ENCODE assay signal across 20 cellular contexts in the genomic region with DNA sequence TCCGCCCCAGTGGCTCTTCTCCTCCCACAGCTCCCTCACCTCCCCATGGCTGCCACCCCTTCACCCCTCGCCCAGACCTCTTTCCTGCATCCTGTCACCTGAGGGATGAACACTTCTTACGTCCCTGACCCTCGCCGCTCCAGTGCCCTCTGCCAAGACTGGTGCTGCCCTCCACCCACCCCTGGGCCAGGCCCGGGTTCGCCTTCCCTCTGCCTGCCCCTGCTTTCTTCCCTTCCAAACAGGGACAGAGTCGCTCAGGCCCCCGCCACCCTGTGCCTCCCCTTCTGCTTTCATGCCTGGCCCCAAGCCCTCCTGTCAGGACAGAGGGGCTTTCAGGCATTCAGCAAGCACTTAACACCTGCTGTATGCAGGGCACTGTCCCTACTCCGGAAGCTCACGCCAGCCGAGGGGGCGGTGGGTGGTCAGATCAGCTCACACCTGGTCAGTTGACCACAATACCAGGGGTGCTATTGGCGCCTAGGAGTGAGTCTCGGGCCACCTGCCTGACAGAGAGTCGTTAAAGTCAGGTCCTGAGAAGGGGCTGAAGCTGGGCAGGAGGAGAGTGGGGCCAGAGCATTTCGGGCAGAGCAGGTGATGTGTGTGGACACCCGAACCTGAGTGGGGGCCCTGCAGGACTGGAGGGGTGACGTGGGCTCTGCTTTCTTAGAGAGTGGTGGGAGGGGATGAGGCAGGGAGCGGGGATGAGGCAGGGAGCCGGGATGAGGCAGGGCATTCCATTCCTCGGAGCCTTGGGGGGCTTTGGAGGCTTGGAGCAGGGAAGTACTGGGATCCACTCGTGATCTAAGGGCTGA. TPM values are rescaled to one million over a fixed set of nuclear protein-coding genes. Genes with fewer than 3 reads are reported as not detected.
DNase-seq lines count a peak whose midpoint lies in the region; ATAC-seq and TF ChIP-seq lines count a peak whose summit lies in the region.
"Had no signal": no experiment of that assay in that cellular context is flagged by ENCODE, and none has a peak within 500 bp of the region (broad histone marks: within the 10 kb centered on the region; RNA-seq: fewer than 3 reads in every experiment).

No MANE protein-coding gene starts in this region.

- H4K8ac ChIP-seq in neuronal stem cell (ENCODE audit: low read depth, low read length): no peak overlapping the region

- no peak overlapping the region for H3K4me2 ChIP-seq in mammary epithelial cell (ENCODE audit: insufficient read depth, low read depth, low read length)
- H3K4me2 ChIP-seq in neuronal stem cell (ENCODE audit: insufficient read depth, low read length, poor library complexity, severe bottlenecking): no peak overlapping the region

- no peak overlapping the region for H2BK120ac ChIP-seq in neuronal stem cell (ENCODE audit: low read depth, low read length)

- H3K4ac ChIP-seq in neuronal stem cell (ENCODE audit: low read length): peak overlapping the region; percentile 90

- peak overlapping the region; percentile 56 for H3K14ac ChIP-seq in neuronal stem cell (ENCODE audit: low read length)

- H3K9me3 ChIP-seq in mammary epithelial cell (replicated peaks; ENCODE audit: insufficient read depth, low read length) (no peaks in the 10 kb centered on the region), neuronal stem cell (replicated peaks in 1 of 2; ENCODE audit: control insufficient read depth in 2 of 2, insufficient read depth in 1 of 2, low read depth in 1 of 2, low read length in 2 of 2) (no peaks in the 10 kb centered on the region)
- H3K9me3 ChIP-seq: BE2C, Caco-2 had no signal

- TF ChIP-seq CTCF in MCF 10A (IDR thresholded peaks at IDR 0.05; ENCODE audit: unreplicated experiment) (no peak), mammary epithelial cell (conservative IDR thresholded peaks at IDR 0.05 in 1 of 2, IDR thresholded peaks at IDR 0.05 in 1 of 2; ENCODE audit: extremely low read depth in 1 of 2, insufficient read depth in 1 of 2, low read depth in 1 of 2, low read length in 2 of 2) (no peak)

- H3K9me3 Mint-ChIP-seq in MCF 10A (ENCODE audit: unreplicated experiment): no peaks in the 10 kb centered on the region
- no peaks in the 10 kb centered on the region for H3K9me3 Mint-ChIP-seq in effector memory CD8-positive, alpha-beta T cell
- no peaks in the 10 kb centered on the region for H3K9me3 Mint-ChIP-seq in activated T-helper 2 cell treated with anti-CD3 and anti-CD28 coated beads, Interferon-gamma antibody, Interleukin-2, Interleukin-4, amounts not matched to agents 10 μg/mL and 5 μg/mL and 100 μg/mL, durations not matched to agents 14 hours and 24 hours and 36 hours
- H3K9me3 Mint-ChIP-seq: CD4-positive, alpha-beta T cell had no signal

- dilution Hi-C loops in mammary epithelial cell (cut with HindIII; ENCODE audit: low sequenced_read_pairs): no loop called here

- no peak for ATAC-seq in effector memory CD8-positive, alpha-beta T cell (replicated peaks)
- no peak for ATAC-seq in HG02938 (IDR thresholded peaks at IDR 0.05; ENCODE audit: unreplicated experiment)

- no peaks in the 10 kb centered on the region for H4K20me1 ChIP-seq in mammary epithelial cell (ENCODE audit: insufficient read depth, low read length)

- no TSS peak for BruUV-seq in MCF 10A (replicated peaks; lab: Mats Ljungman, UMichigan)
- BruUV-seq in mammary epithelial cell (replicated peaks; lab: Mats Ljungman, UMichigan): no TSS peak

- no peak for DNase-seq in MCF 10A (ENCODE audit: unreplicated experiment)
- no peak for DNase-seq in mammary epithelial cell
- peak; percentile 32 for DNase-seq in H7
- no peak for DNase-seq in effector memory CD8-positive, alpha-beta T cell
- DNase-seq in neuronal stem cell (ENCODE audit: low spot score): no peak
- DNase-seq in NCI-H146 treated with DMSO at 0.1 percent for 48 hours (lab: John Stamatoyannopoulos, UW; ENCODE audit: unreplicated experiment): no peak
- no peak for DNase-seq in activated T-helper 2 cell treated with anti-CD3 and anti-CD28 coated beads, Interferon-gamma antibody, Interleukin-2, Interleukin-4, amounts not matched to agents 10 μg/mL and 5 μg/mL and 100 μg/mL, durations not matched to agents 14 hours and 24 hours and 36 hours (ENCODE audit: low spot score)
- DNase-seq: BE2C; CD4-positive, alpha-beta T cell; H9; Kasumi-1; MM.1S; NCI-H1092; NCI-H1436 treated with DMSO at 0.1 percent for 48 hours; NCI-H2081; NCI-H2171 treated with DMSO at 0.1 percent for 48 hours; NCI-H446; NCI-H526 treated with DMSO at 0.1 percent for 48 hours had no signal

- H3K27ac Mint-ChIP-seq in MCF 10A (ENCODE audit: low read depth, unreplicated experiment): peak overlapping the region; percentile 57
- peak overlapping the region; percentile 37 to 87 for H3K27ac Mint-ChIP-seq in effector memory CD8-positive, alpha-beta T cell
- no peak overlapping the region for H3K27ac Mint-ChIP-seq in activated T-helper 2 cell treated with anti-CD3 and anti-CD28 coated beads, Interferon-gamma antibody, Interleukin-2, Interleukin-4, amounts not matched to agents 10 μg/mL and 5 μg/mL and 100 μg/mL, durations not matched to agents 14 hours and 24 hours and 36 hours
- H3K27ac Mint-ChIP-seq: CD4-positive, alpha-beta T cell had no signal

- H3K27me3 ChIP-seq in mammary epithelial cell (ENCODE audit: insufficient read depth, low read length): no peaks in the 10 kb centered on the region
- no peaks in the 10 kb centered on the region for H3K27me3 ChIP-seq in H7 (ENCODE audit: control insufficient read depth, insufficient read depth, low read length)
- peaks cover 0 to 14% (median 4%) of the 10 kb centered on the region in 3 experiments for H3K27me3 ChIP-seq in neuronal stem cell (ENCODE audit: control insufficient read depth in 3 of 3, insufficient read depth in 3 of 3, low read depth in 1 of 3, low read length in 3 of 3)
- H3K27me3 ChIP-seq: BE2C had no signal

- no peaks in the 10 kb centered on the region for H3K79me2 ChIP-seq in mammary epithelial cell (ENCODE audit: insufficient read depth, low read length)

- H3K4me3 Mint-ChIP-seq in MCF 10A (ENCODE audit: unreplicated experiment): no peak overlapping the region
- peak overlapping the region; percentile 13 to 51 for H3K4me3 Mint-ChIP-seq in effector memory CD8-positive, alpha-beta T cell
- H3K4me3 Mint-ChIP-seq in activated T-helper 2 cell treated with anti-CD3 and anti-CD28 coated beads, Interferon-gamma antibody, Interleukin-2, Interleukin-4, amounts not matched to agents 10 μg/mL and 5 μg/mL and 100 μg/mL, durations not matched to agents 14 hours and 24 hours and 36 hours (ENCODE audit: low read depth): no peak overlapping the region
- H3K4me3 Mint-ChIP-seq: CD4-positive, alpha-beta T cell; H9 had no signal

- H3K27me3 Mint-ChIP-seq in MCF 10A (ENCODE audit: insufficient read depth, unreplicated experiment): no peaks in the 10 kb centered on the region
- H3K27me3 Mint-ChIP-seq in effector memory CD8-positive, alpha-beta T cell: no peaks in the 10 kb centered on the region
- H3K27me3 Mint-ChIP-seq in activated T-helper 2 cell treated with anti-CD3 and anti-CD28 coated beads, Interferon-gamma antibody, Interleukin-2, Interleukin-4, amounts not matched to agents 10 μg/mL and 5 μg/mL and 100 μg/mL, durations not matched to agents 14 hours and 24 hours and 36 hours (ENCODE audit: low read depth): no peaks in the 10 kb centered on the region
- H3K27me3 Mint-ChIP-seq: CD4-positive, alpha-beta T cell had no signal

- H3K27ac ChIP-seq in mammary epithelial cell (ENCODE audit: insufficient read depth, low read depth, low read length): no peak overlapping the region
- H3K27ac ChIP-seq in neuronal stem cell (replicated peaks; ENCODE audit: low read length): no peak overlapping the region

- H2BK12ac ChIP-seq in neuronal stem cell (ENCODE audit: low read length): peak overlapping the region; percentile 84

- POLR2A ChIA-PET in MCF 10A (lab: Yijun Ruan, JAX): interaction anchor here (0.6 to 0.7 kb wide), 2 partner anchors 18 to 161 kb away, joined by 3 to 4 read pairs; no protein-coding TSS in a partner anchor

- H3K9ac ChIP-seq in mammary epithelial cell (ENCODE audit: insufficient read depth, low read length) (no peak overlapping the region), neuronal stem cell (ENCODE audit: low read depth, low read length, poor library complexity) (no peak overlapping the region)

- CTCF ChIA-PET in MCF 10A (lab: Yijun Ruan, JAX) (no interaction called here), mammary epithelial cell (lab: Charles Lee; ENCODE audit: low non-redundant PET) (no interaction called here)

- H2AK5ac ChIP-seq in neuronal stem cell (ENCODE audit: low read depth, low read length): peak overlapping the region; percentile 94

- peaks cover 7% of the 10 kb centered on the region for H3K36me3 Mint-ChIP-seq in MCF 10A (ENCODE audit: insufficient read depth, unreplicated experiment)
- H3K36me3 Mint-ChIP-seq in effector memory CD8-positive, alpha-beta T cell (ENCODE audit: insufficient read depth): peaks cover 3% of the 10 kb centered on the region
- no peaks in the 10 kb centered on the region for H3K36me3 Mint-ChIP-seq in activated T-helper 2 cell treated with anti-CD3 and anti-CD28 coated beads, Interferon-gamma antibody, Interleukin-2, Interleukin-4, amounts not matched to agents 10 μg/mL and 5 μg/mL and 100 μg/mL, durations not matched to agents 14 hours and 24 hours and 36 hours (ENCODE audit: low read depth)

- no peaks in the 10 kb centered on the region for H3K36me3 ChIP-seq in mammary epithelial cell (ENCODE audit: insufficient read depth, low read length)
- H3K36me3 ChIP-seq in H7 (replicated peaks; ENCODE audit: control insufficient read depth, insufficient read depth, low read length): no peaks in the 10 kb centered on the region
- H3K36me3 ChIP-seq in neuronal stem cell (replicated peaks in 1 of 2; ENCODE audit: control insufficient read depth in 2 of 2, insufficient read depth in 2 of 2, low read length in 2 of 2): no peaks in the 10 kb centered on the region
- H3K36me3 ChIP-seq: BE2C had no signal

- no peak overlapping the region for H2BK5ac ChIP-seq in neuronal stem cell (ENCODE audit: low read length)

- peak overlapping the region; percentile 59 for H3K18ac ChIP-seq in neuronal stem cell (ENCODE audit: low read length)

- in situ Hi-C loops in mammary epithelial cell (cut with MboI; ENCODE audit: low sequenced_read_pairs in 2 of 2): no loop called here

- H2AFZ ChIP-seq in mammary epithelial cell (ENCODE audit: low read depth, low read length) (no peak overlapping the region), neuronal stem cell (ENCODE audit: low read length) (no peak overlapping the region)

- WGBS in mammary epithelial cell (ENCODE audit: low coverage, missing lambda C conversion rate): 88% methylated on average over 14 of the region's 23 CpGs
- WGBS in neuronal stem cell (ENCODE audit: extremely low coverage in 2 of 2, insufficient read length in 2 of 2, insufficient replicate concordance in 1 of 2), 2 donors: no CpG with 5 or more reads among the region's 23 CpGs

- H3K4me3 ChIP-seq in mammary epithelial cell (replicated peaks in 1 of 3; ENCODE audit: insufficient read depth in 1 of 3, low read depth in 2 of 3, low read length in 3 of 3) (no peak overlapping the region), H7 (ENCODE audit: insufficient read depth, low read depth, low read length) (no peak overlapping the region), neuronal stem cell (ENCODE audit: low read length in 2 of 2) (no peak overlapping the region)

- intact Hi-C loops in MCF 10A (cut with micrococcal nuclease): no loop called here
- intact Hi-C loops in mammary epithelial cell (cut with micrococcal nuclease): no loop called here
- intact Hi-C loops in activated T-helper 2 cell treated with anti-CD3 and anti-CD28 coated beads, Interferon-gamma antibody, Interleukin-2, Interleukin-4, amounts not matched to agents 10 μg/mL and 5 μg/mL and 100 μg/mL, durations not matched to agents 14 hours and 24 hours and 36 hours (cut with micrococcal nuclease): no loop called here

- peak overlapping the region; percentile 70 for H2BK15ac ChIP-seq in neuronal stem cell (ENCODE audit: low read length)

- H4K91ac ChIP-seq in neuronal stem cell (ENCODE audit: low read depth, low read length, poor library complexity): peak overlapping the region; percentile 32

- peak overlapping the region; percentile 55 for H3K23ac ChIP-seq in neuronal stem cell (ENCODE audit: low read depth, low read length, poor library complexity)

- H3K4me1 Mint-ChIP-seq in MCF 10A (ENCODE audit: insufficient read depth, unreplicated experiment): peaks cover 22% of the 10 kb centered on the region
- H3K4me1 Mint-ChIP-seq in effector memory CD8-positive, alpha-beta T cell (ENCODE audit: low read depth in 2 of 2): peaks cover 18 to 20% of the 10 kb centered on the region in 2 donors
- H3K4me1 Mint-ChIP-seq in activated T-helper 2 cell treated with anti-CD3 and anti-CD28 coated beads, Interferon-gamma antibody, Interleukin-2, Interleukin-4, amounts not matched to agents 10 μg/mL and 5 μg/mL and 100 μg/mL, durations not matched to agents 14 hours and 24 hours and 36 hours (ENCODE audit: low read depth): peaks cover 12% of the 10 kb centered on the region

- H3K79me1 ChIP-seq in neuronal stem cell (ENCODE audit: low read depth, low read length): peaks cover 6% of the 10 kb centered on the region

- H3K4me1 ChIP-seq in mammary epithelial cell (ENCODE audit: insufficient read depth, low read length) (no peaks in the 10 kb centered on the region), neuronal stem cell (ENCODE audit: control insufficient read depth in 2 of 2, insufficient read depth in 1 of 2, low read depth in 1 of 2, low read length in 2 of 2) (peaks cover 12 to 13% of the 10 kb centered on the region in 2 donors)
- H3K4me1 ChIP-seq: BE2C had no signal

RNA-seq across cellular contexts. Expression of a gene that starts 26.0 kb away (rescaled TPM):
- total RNA-seq in MCF 10A (2022) (136 and 144 TPM in 2 replicates), mammary epithelial cell (10 to 100 TPM; 26.3 to 82.8 TPM)
- polyA plus RNA-seq in mammary epithelial cell: 75.1 TPM
- polyA minus RNA-seq in mammary epithelial cell: 56.5 TPM
- 21.8 and 22.0 TPM in 2 replicates for total RNA-seq in H7 (2014; rRNA removed; shearing (Covaris generic))
- polyA plus RNA-seq in neuronal stem cell (2013, experiment 1 of 2): 10.7 TPM
- polyA plus RNA-seq in neuronal stem cell (2013, experiment 2 of 2): 9.6 TPM
- total RNA-seq in activated T-helper 2 cell treated with anti-CD3 and anti-CD28 coated beads, Interferon-gamma antibody, Interleukin-2, Interleukin-4, amounts not matched to agents 10 μg/mL and 5 μg/mL and 100 μg/mL, durations not matched to agents 14 hours and 24 hours and 36 hours: 102 and 110 TPM in 2 replicates

Comparison
In these comparisons a context has a peak if more than half of its experiments do, and no peak if none do; other contexts are left out.
1. H3K4me3 Mint-ChIP-seq: peak in effector memory CD8-positive, alpha-beta T cell (2 of 2); none in MCF 10A (single experiment) and activated T-helper 2 cell treated with anti-CD3 and anti-CD28 coated beads, Interferon-gamma antibody, Interleukin-2, Interleukin-4, amounts not matched to agents 10 μg/mL and 5 μg/mL and 100 μg/mL, durations not matched to agents 14 hours and 24 hours and 36 hours (single experiment).